In genomic region chr20:420721-421574, GRCh38 we compare ENCODE assay signal across 11 cellular contexts. TPM values are rescaled to one million over a fixed set of nuclear protein-coding genes. Genes with fewer than 3 reads are reported as not detected.
DNase-seq lines count a peak whose midpoint lies in the region; ATAC-seq, FAIRE-seq and TF ChIP-seq lines count a peak whose summit lies in the region.
"Had no signal": no experiment of that assay in that cellular context is flagged by ENCODE, and none has a peak within 500 bp of the region (broad histone marks: within the 10 kb centered on the region; RNA-seq: fewer than 3 reads in every experiment).

No MANE protein-coding gene starts in this region.

- H3K27me3 Mint-ChIP-seq in CD4-positive, alpha-beta memory T cell = no peaks in the 10 kb centered on the region

- no peaks in the 10 kb centered on the region for H3K9me2 ChIP-seq in OCI-LY7 (ENCODE audit: insufficient read depth, low read length)
- no peaks in the 10 kb centered on the region for H3K9me2 ChIP-seq in MM.1S (replicated peaks; ENCODE audit: insufficient read depth, low read length)

- H3K27ac ChIP-seq in CD4-positive, alpha-beta memory T cell (ENCODE audit: low read depth, low read length) = no peak overlapping the region
- no peak overlapping the region for H3K27ac ChIP-seq in OCI-LY7 (ENCODE audit: low read depth, low read length, poor library complexity, severe bottlenecking)
- no peak overlapping the region for H3K27ac ChIP-seq in MM.1S (ENCODE audit: low read length)

- H3K36me3 Mint-ChIP-seq in CD4-positive, alpha-beta memory T cell = peaks cover 28 to 58% of the 10 kb centered on the region in 2 donors

- no peak overlapping the region for H3K9ac ChIP-seq in MM.1S (ENCODE audit: low read length)

- POLR2A ChIA-PET in CD4-positive, alpha-beta memory T cell (lab: Charles Lee; ENCODE audit: partially characterized antibody) = no interaction called here
- POLR2A ChIA-PET in OCI-LY7 (lab: Charles Lee) = no interaction called here

- no TSS peak for BruUV-seq in OCI-LY7 (replicated peaks; lab: Mats Ljungman, UMichigan)

- no peak for FAIRE-seq in frontal cortex (lab: Jason Lieb, UNC)
- FAIRE-seq: endothelial cell of umbilical vein, HTR-8/SVneo, islet of Langerhans had no signal

- H3K9me3 ChIP-seq in CD4-positive, alpha-beta memory T cell (ENCODE audit: control insufficient read depth in 1 of 2, low read length in 2 of 2) = no peaks in the 10 kb centered on the region
- H3K9me3 ChIP-seq in OCI-LY7 (ENCODE audit: low read length) = no peaks in the 10 kb centered on the region
- H3K9me3 ChIP-seq in MM.1S (replicated peaks; ENCODE audit: insufficient read depth, low read length) = no peaks in the 10 kb centered on the region

- H3K27me3 ChIP-seq in CD4-positive, alpha-beta memory T cell (ENCODE audit: insufficient read depth, low read length) = no peaks in the 10 kb centered on the region
- no peaks in the 10 kb centered on the region for H3K27me3 ChIP-seq in MM.1S (replicated peaks; ENCODE audit: insufficient read depth, low read length)

- H3K4me3 ChIP-seq in CD4-positive, alpha-beta memory T cell (ENCODE audit: low read length in 2 of 2) = no peak overlapping the region
- H3K4me3 ChIP-seq in OCI-LY7 (ENCODE audit: low read depth, low read length, poor library complexity, severe bottlenecking) (no peak overlapping the region), MM.1S (ENCODE audit: low read length) (no peak overlapping the region)

- H3K4me1 Mint-ChIP-seq in CD4-positive, alpha-beta memory T cell = peaks cover 7 to 14% (median 11%) of the 10 kb centered on the region in 4 donors

- no peak for DNase-seq in CD4-positive, alpha-beta memory T cell
- DNase-seq in Daoy (ENCODE audit: low read depth) (peak; percentile 33), OCI-LY7 (ENCODE audit: low spot score) (peak; percentile 66), left colon (peak; percentile 87 to 89), MM.1S (no peak), frontal cortex (ENCODE audit: low spot score in 2 of 2) (no peak)
- DNase-seq: activated gamma-delta T cell treated with Interleukin-2 at 50 U/mL for 16 hours had no signal

- H4K20me1 ChIP-seq in OCI-LY7 (ENCODE audit: insufficient read depth, low read length) (no peaks in the 10 kb centered on the region), MM.1S (ENCODE audit: insufficient read depth, low read length) (no peaks in the 10 kb centered on the region)

- no peaks in the 10 kb centered on the region for H3K4me1 ChIP-seq in CD4-positive, alpha-beta memory T cell (ENCODE audit: insufficient read depth, low read length)
- H3K4me1 ChIP-seq in OCI-LY7 (ENCODE audit: insufficient read depth, low read length, poor library complexity, severe bottlenecking) (peaks cover 12% of the 10 kb centered on the region), MM.1S (ENCODE audit: low read length) (no peaks in the 10 kb centered on the region)

- H3F3A ChIP-seq in MM.1S (ENCODE audit: insufficient read depth, low read length) = no peaks in the 10 kb centered on the region

- intact Hi-C loops in CD4-positive, alpha-beta memory T cell (cut with micrococcal nuclease) = no loop called here
- intact Hi-C loops in OCI-LY7 (cut with micrococcal nuclease; ENCODE audit: unreplicated experiment) = no loop called here
- intact Hi-C loops in left colon (cut with DNase I, micrococcal nuclease) = no loop called here

- H2AFZ ChIP-seq in OCI-LY7 (ENCODE audit: low read length) = no peak overlapping the region
- no peak overlapping the region for H2AFZ ChIP-seq in MM.1S (ENCODE audit: low read length)

- H3K4me3 Mint-ChIP-seq in CD4-positive, alpha-beta memory T cell = no peak overlapping the region

- ATAC-seq in left colon (peak; percentile 79), HG03159 (IDR thresholded peaks at IDR 0.05; ENCODE audit: unreplicated experiment) (no peak)

- peaks cover 40% of the 10 kb centered on the region for H3K36me3 ChIP-seq in CD4-positive, alpha-beta memory T cell (ENCODE audit: insufficient read depth, low read length)
- H3K36me3 ChIP-seq in OCI-LY7 (ENCODE audit: insufficient read depth, low read length) (peaks cover 75% of the 10 kb centered on the region), MM.1S (replicated peaks; ENCODE audit: insufficient read depth, low read length) (no peaks in the 10 kb centered on the region)

- no peaks in the 10 kb centered on the region for H3K9me3 Mint-ChIP-seq in CD4-positive, alpha-beta memory T cell

- H3K79me2 ChIP-seq in OCI-LY7 (ENCODE audit: insufficient read depth, low read depth, low read length) (no peaks in the 10 kb centered on the region), MM.1S (ENCODE audit: low read length) (no peaks in the 10 kb centered on the region)

- CTCF ChIA-PET in CD4-positive, alpha-beta memory T cell (lab: Charles Lee; ENCODE audit: partially characterized antibody) = interaction anchor here (1.6 kb wide), 1 partner anchor 14 kb away, joined by 3 read pairs; no protein-coding TSS in a partner anchor
- CTCF ChIA-PET in OCI-LY7 (lab: Charles Lee; ENCODE audit: unreplicated experiment) = no interaction called here

- peak overlapping the region in 5 of 7 donors; percentile 34 to 92 (median 63) for H3K27ac Mint-ChIP-seq in CD4-positive, alpha-beta memory T cell

- H3K4me2 ChIP-seq in OCI-LY7 (ENCODE audit: low read length) (no peak overlapping the region; the same call in 1 of the 2 replicates), MM.1S (ENCODE audit: low read depth, low read length) (no peak overlapping the region)

- TF ChIP-seq CTCF in OCI-LY7 (conservative IDR thresholded peaks at IDR 0.05; ENCODE audit: low read length) = no peak
- no peak for TF ChIP-seq CTCF in MM.1S (IDR thresholded peaks at IDR 0.05; ENCODE audit: low read length)

RNA-seq across cellular contexts. Expression of gene RBCK1, which starts 12.8 kb away (rescaled TPM):
- 100 to 1,000 TPM; 109 to 118 TPM for total RNA-seq in CD4-positive, alpha-beta memory T cell
- 10 to 100 TPM; 75.2 to 84.4 TPM for polyA plus RNA-seq in CD4-positive, alpha-beta memory T cell
- 42.5 and 42.9 TPM in 2 replicates for total RNA-seq in Daoy (2014; rRNA removed; shearing (Covaris generic))
- 61.8 and 82.9 TPM in 2 replicates for total RNA-seq in OCI-LY7 (2014; rRNA removed; shearing (Covaris generic))
- total RNA-seq in OCI-LY7 (2022) = 140 and 151 TPM in 2 replicates
- total RNA-seq in left colon = 100 to 1,000 TPM; 103 to 134 TPM
- total RNA-seq in frontal cortex = 15.1 TPM

RNA-seq across cellular contexts. Expression of gene TRIB3, which starts 40.4 kb away (rescaled TPM):
- total RNA-seq in CD4-positive, alpha-beta memory T cell = 1 to 10 TPM; 7.2 to 8.1 TPM
- 10 to 100 TPM in 1 of 2 donors, 1 to 10 TPM in 1; 8.7 to 12.4 TPM for polyA plus RNA-seq in CD4-positive, alpha-beta memory T cell
- 11.2 and 16.3 TPM in 2 replicates for total RNA-seq in Daoy (2014; rRNA removed; shearing (Covaris generic))
- 87.2 and 114 TPM in 2 replicates for total RNA-seq in OCI-LY7 (2014; rRNA removed; shearing (Covaris generic))
- 92.7 and 111 TPM in 2 replicates for total RNA-seq in OCI-LY7 (2022)
- total RNA-seq in left colon = 10 to 100 TPM in 1 of 2 donors, 1 to 10 TPM in 1; 6.4 to 16.7 TPM
- 12.6 TPM for total RNA-seq in frontal cortex

RNA-seq across cellular contexts. Expression of gene TBC1D20, which starts 41.4 kb away (rescaled TPM):
- total RNA-seq in CD4-positive, alpha-beta memory T cell = 10 to 100 TPM; 42.1 to 42.9 TPM
- 10 to 100 TPM; 19.3 to 22.8 TPM for polyA plus RNA-seq in CD4-positive, alpha-beta memory T cell
- 11.2 and 13.3 TPM in 2 replicates for total RNA-seq in Daoy (2014; rRNA removed; shearing (Covaris generic))
- total RNA-seq in OCI-LY7 (2014; rRNA removed; shearing (Covaris generic)) = 20.8 and 22.1 TPM in 2 replicates
- total RNA-seq in OCI-LY7 (2022) = 17.4 and 19.0 TPM in 2 replicates
- total RNA-seq in left colon = 10 to 100 TPM; 29.0 to 32.3 TPM
- 12.6 TPM for total RNA-seq in frontal cortex

Comparison
In these comparisons a context has a peak if more than half of its experiments do, and no peak if none do; other contexts are left out.
1. DNase-seq: peak in Daoy (single experiment), OCI-LY7 (single experiment) and left colon (2 of 2); none in CD4-positive, alpha-beta memory T cell (0 of 5), MM.1S (single experiment) and frontal cortex (0 of 2).